ENCODE assay signal across 1 cellular context in the genomic region with DNA sequence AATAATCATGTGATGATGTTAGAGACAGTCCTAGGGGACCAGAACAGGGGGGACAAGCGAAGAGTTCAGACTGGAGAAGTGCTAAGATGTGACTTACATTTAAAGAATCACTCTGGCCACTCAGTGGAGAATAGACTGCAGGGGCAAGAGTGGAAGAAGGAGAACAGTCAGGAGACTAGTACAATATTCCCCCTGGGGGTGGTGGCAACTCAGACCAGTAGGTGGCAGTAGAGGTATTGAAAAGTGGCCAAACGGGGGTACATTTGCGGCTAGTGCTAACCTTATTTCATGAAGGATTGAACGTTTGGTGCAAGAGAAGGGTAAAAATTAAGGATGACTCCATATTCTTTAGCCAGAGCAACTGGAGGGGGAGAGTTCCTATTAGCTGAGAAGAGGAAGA.
TF ChIP-seq lines count a peak whose summit lies in the region.

No MANE protein-coding gene starts in this region.

TF ChIP-seq in GM23338, 12 proteins besides CTCF, POLR2A, EP300 and RAD21 (continued from another document):
- TF ChIP-seq ZNF462 (CRISPR knock-in tag; IDR thresholded peaks at IDR 0.05) (no peak), POLR2AphosphoS5 (IDR thresholded peaks at IDR 0.05; ENCODE audit: low read depth) (no peak), REST (IDR thresholded peaks at IDR 0.05; ENCODE audit: unreplicated experiment) (no peak), CREB1 (CRISPR knock-in tag; IDR thresholded peaks at IDR 0.05; ENCODE audit: low read depth) (no peak), ZNF114 (CRISPR knock-in tag; IDR thresholded peaks at IDR 0.05) (no peak), JUNB (IDR thresholded peaks at IDR 0.05; ENCODE audit: unreplicated experiment) (no peak), EZH2phosphoT487 (IDR thresholded peaks at IDR 0.05; ENCODE audit: unreplicated experiment) (no peak), NANOG (IDR thresholded peaks at IDR 0.05; ENCODE audit: borderline replicate concordance) (no peak)
TF ChIP-seq in GM23338: peak in this region for 0.
